ENCODE assay signal across 7 cellular contexts in the genomic region with DNA sequence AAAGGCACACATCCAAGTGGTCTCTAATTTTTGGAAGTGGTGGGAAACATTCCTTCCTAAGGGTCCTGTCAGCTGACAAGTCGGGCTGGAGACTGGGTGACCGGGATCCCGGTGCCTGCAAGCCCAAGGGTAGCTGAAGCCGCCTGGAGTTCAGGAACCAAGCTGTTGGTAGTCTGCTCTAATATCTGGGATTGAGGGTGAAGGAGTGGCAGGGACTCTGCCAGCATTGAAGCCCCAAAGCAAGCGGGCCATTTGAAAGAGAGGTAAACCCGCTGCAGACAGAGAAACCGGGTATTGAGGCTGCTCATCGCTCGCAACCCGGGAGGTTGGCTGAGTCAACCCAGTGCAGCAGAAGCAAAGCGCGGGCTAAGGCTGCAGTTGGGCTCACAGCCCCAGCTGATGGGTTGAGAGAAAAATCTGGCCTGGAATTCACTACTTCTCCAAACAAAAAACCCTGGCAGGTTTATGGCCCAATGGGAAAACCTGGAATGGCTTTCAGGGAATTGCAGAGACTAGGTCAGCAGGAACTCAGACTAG. TPM values are rescaled to one million over a fixed set of nuclear protein-coding genes. Genes with fewer than 3 reads are reported as not detected.
A peak's percentile ranks its signal among the peaks of the same experiment; 100 is the strongest.
DNase-seq lines count a peak whose midpoint lies in the region; ATAC-seq and TF ChIP-seq lines count a peak whose summit lies in the region.

No MANE protein-coding gene starts in this region.

- no peaks in the 10 kb centered on the region for H3K36me3 Mint-ChIP-seq in T-cell

- no peak overlapping the region for H3K4me3 Mint-ChIP-seq in T-cell

- ATAC-seq in GM18498 (IDR thresholded peaks at IDR 0.05; ENCODE audit: unreplicated experiment) (peak; percentile 52), T-cell (replicated peaks in 1 of 4) (peak in 3 of 4 experiments; percentile 45 to 69 (median 61)), upper lobe of left lung (ENCODE audit: low FRiP score in 2 of 2) (peak; percentile 67 to 84)

- POLR2A ChIA-PET in T-cell (lab: Charles Lee) = interaction anchor here (0.6 kb wide), 2 partner anchors 18 to 45 kb away, joined by 5 to 8 read pairs; no protein-coding TSS in a partner anchor

- H3K27ac Mint-ChIP-seq in T-cell = no peak overlapping the region

- H3K36me3 ChIP-seq in esophagus squamous epithelium = no peaks in the 10 kb centered on the region
- no peaks in the 10 kb centered on the region for H3K36me3 ChIP-seq in upper lobe of left lung

- DNase-seq in NCI-H1105 (lab: John Stamatoyannopoulos, UW) (peak; percentile 88), T-cell (peak in 6 of 34 experiments; percentile 6 to 23 (median 10)), esophagus squamous epithelium (lab: John Stamatoyannopoulos, UW) (no peak), myocyte (ENCODE audit: low read depth) (peak; percentile 68), upper lobe of left lung (peak in 1 of 2 donors; percentile 42), KG1 (lab: John Stamatoyannopoulos, UW) (no peak)

- H3K4me1 ChIP-seq in esophagus squamous epithelium = peaks cover 4 to 13% (median 8%) of the 10 kb centered on the region in 3 donors
- peaks cover 0 to 9% (median 4%) of the 10 kb centered on the region in 4 donors for H3K4me1 ChIP-seq in upper lobe of left lung

- H3K4me3 ChIP-seq in esophagus squamous epithelium (peak overlapping the region in 3 of 4 donors; percentile 20 to 48 (median 25)), upper lobe of left lung (peak overlapping the region in 1 of 4 donors; percentile 22)

- WGBS in esophagus squamous epithelium, 2 donors = 0 to 7% methylated on average over 3 to 12 of the region's 12 CpGs
- 2 to 5% methylated on average over 8 to 12 of the region's 12 CpGs for WGBS in upper lobe of left lung, 2 donors

- TF ChIP-seq POLR2A in esophagus squamous epithelium (IDR thresholded peaks at IDR 0.05) = no peak
- TF ChIP-seq POLR2A in upper lobe of left lung (IDR thresholded peaks at IDR 0.05) = no peak

- no peak for TF ChIP-seq EP300 in upper lobe of left lung (IDR thresholded peaks at IDR 0.05)

- H3K27ac ChIP-seq in esophagus squamous epithelium (no peak overlapping the region), upper lobe of left lung (no peak overlapping the region)

- peaks cover 51 to 55% of the 10 kb centered on the region in 2 donors for H3K27me3 Mint-ChIP-seq in T-cell

- CTCF ChIA-PET in T-cell (lab: Charles Lee) = no interaction called here

- H3K9me3 ChIP-seq in esophagus squamous epithelium = no peaks in the 10 kb centered on the region
- no peaks in the 10 kb centered on the region for H3K9me3 ChIP-seq in upper lobe of left lung

- peaks cover 0 to 10% (median 8%) of the 10 kb centered on the region in 3 donors for H3K4me1 Mint-ChIP-seq in T-cell

- H3K27me3 ChIP-seq in esophagus squamous epithelium (peaks cover 0 to 80% (median 7%) of the 10 kb centered on the region in 4 donors), upper lobe of left lung (peaks cover 0 to 8% (median 4%) of the 10 kb centered on the region in 4 donors)

- intact Hi-C loops in esophagus squamous epithelium (cut with DNase I) = no loop called here

- no peak for TF ChIP-seq CTCF in esophagus squamous epithelium (IDR thresholded peaks at IDR 0.05)
- no peak for TF ChIP-seq CTCF in upper lobe of left lung (IDR thresholded peaks at IDR 0.05)

- no peaks in the 10 kb centered on the region for H3K9me3 Mint-ChIP-seq in T-cell

RNA-seq across cellular contexts. Expression of a gene that starts 28.2 kb away (rescaled TPM):
- total RNA-seq in T-cell (10 to 100 TPM; 37.1 to 60.0 (median 41.1) TPM), esophagus squamous epithelium (10 to 100 TPM; 27.3 to 43.9 (median 34.4) TPM), myocyte (29.1 and 35.6 TPM in 2 replicates), upper lobe of left lung (10 to 100 TPM in 5 of 6 donors, 1 to 10 TPM in 1; 9.9 to 50.8 (median 26.9) TPM)
- polyA plus RNA-seq in myocyte (2012) = 14.5 TPM

Comparison
In these comparisons a context has a peak if more than half of its experiments do, and no peak if none do; other contexts are left out.
1. DNase-seq: peak in NCI-H1105 (single experiment) and myocyte (single experiment); none in esophagus squamous epithelium (single experiment) and KG1 (single experiment).
2. Peak in every context shown above with its lines, with median percentiles within 50 percentile points of each other: ATAC-seq.